Comparison of ENCODE assay signal across 10 cellular contexts in genomic region chr15:74785716-74786032, GRCh38. TPM values are rescaled to one million over a fixed set of nuclear protein-coding genes. Genes with fewer than 3 reads are reported as not detected.
DNase-seq lines count a peak whose midpoint lies in the region; ATAC-seq, FAIRE-seq and TF ChIP-seq lines count a peak whose summit lies in the region.
"Had no signal": no experiment of that assay in that cellular context is flagged by ENCODE, and none has a peak within 500 bp of the region (broad histone marks: within the 10 kb centered on the region; RNA-seq: fewer than 3 reads in every experiment).

No MANE protein-coding gene starts in this region.

- H3K36me3 ChIP-seq in OCI-LY3 (replicated peaks; ENCODE audit: low read depth, low read length) (peaks cover 63% of the 10 kb centered on the region), duodenal mucosa (ENCODE audit: control insufficient read depth in 1 of 2, insufficient read depth in 2 of 2, low read length in 2 of 2) (peaks cover 4 to 10% of the 10 kb centered on the region in 2 donors), spleen (peaks cover 0 to 25% (median 0%) of the 10 kb centered on the region in 6 donors)

- in situ Hi-C loops in GM13976 (cut with MboI; ENCODE audit: low sequenced_read_pairs, unreplicated experiment): no loop called here

- no peak for ATAC-seq in HG03025 (IDR thresholded peaks at IDR 0.05; ENCODE audit: low FRiP score, unreplicated experiment)

- no peaks in the 10 kb centered on the region for H4K20me1 ChIP-seq in OCI-LY3 (ENCODE audit: insufficient read depth, low read length)

- H3K27ac ChIP-seq in OCI-LY3 (ENCODE audit: low read length) (peak overlapping the region; percentile 97), duodenal mucosa (ENCODE audit: low read depth, low read length) (peak overlapping the region; percentile 28), spleen (peak overlapping the region; percentile 89 to 99 (median 96))

- TF ChIP-seq POLR2A in spleen (IDR thresholded peaks at IDR 0.05) (no peak), H54 (IDR thresholded peaks at IDR 0.05; ENCODE audit: low read depth, low read length) (no peak)

- no peak overlapping the region for H2AFZ ChIP-seq in OCI-LY3 (ENCODE audit: low read depth, low read length)

- peaks cover 99% of the 10 kb centered on the region for H3K79me2 ChIP-seq in OCI-LY3 (ENCODE audit: low read length)

- peaks cover 79% of the 10 kb centered on the region for H3K4me1 ChIP-seq in OCI-LY3 (ENCODE audit: low read length)
- H3K4me1 ChIP-seq in duodenal mucosa (ENCODE audit: control insufficient read depth in 1 of 2, insufficient read depth in 2 of 2, low read length in 2 of 2): peaks cover 83 to 90% of the 10 kb centered on the region in 2 donors
- H3K4me1 ChIP-seq in spleen: peaks cover 79 to 93% (median 89%) of the 10 kb centered on the region in 6 donors

- FAIRE-seq in H54 (lab: Jason Lieb, UNC): no peak

- peak overlapping the region; percentile 93 for H3K4me3 ChIP-seq in OCI-LY3 (ENCODE audit: low read length)
- H3K4me3 ChIP-seq in duodenal mucosa (ENCODE audit: low read depth in 1 of 2, low read length in 2 of 2): peak overlapping the region; percentile 60 to 91
- H3K4me3 ChIP-seq in spleen: peak overlapping the region in 7 of 8 donors; percentile 82 to 98 (median 86)

- intact Hi-C loops in spleen (cut with DNase I; ENCODE audit: low total_unique reads): no loop called here

- H3K27me3 ChIP-seq in OCI-LY3 (ENCODE audit: low read depth, low read length) (no peaks in the 10 kb centered on the region), duodenal mucosa (ENCODE audit: control insufficient read depth in 1 of 2, insufficient read depth in 2 of 2, low read length in 2 of 2) (no peaks in the 10 kb centered on the region), spleen (replicated peaks in 1 of 7) (no peaks in the 10 kb centered on the region)

- DNase-seq in GM13976 (ENCODE audit: low spot score) (peak; percentile 76), spleen (peak; percentile 84), mesenteric fat pad (ENCODE audit: low spot score) (no peak), H54 (ENCODE audit: insufficient read length, low spot score) (no peak)
- DNase-seq: GOT3 had no signal

- no peak for TF ChIP-seq CTCF in GM13976 (IDR thresholded peaks at IDR 0.05; ENCODE audit: borderline replicate concordance, control extremely low read depth, extremely low read depth, insufficient read depth, missing control alignments)
- no peak for TF ChIP-seq CTCF in OCI-LY3 (IDR thresholded peaks at IDR 0.05; ENCODE audit: low read depth, low read length)
- TF ChIP-seq CTCF in spleen (IDR thresholded peaks at IDR 0.05 in 8 of 11, conservative IDR thresholded peaks at IDR 0.05 in 3 of 11): no peak

- WGBS in spleen, 5 donors: 30 to 47% (median 38%) methylated on average over 4 of the region's 4 CpGs

- peak overlapping the region; percentile 100 for H3K4me2 ChIP-seq in OCI-LY3 (ENCODE audit: low read length)

- H3K9me3 ChIP-seq in OCI-LY3 (ENCODE audit: insufficient read depth, low read length) (no peaks in the 10 kb centered on the region; the same call in 1 of the 2 replicates), duodenal mucosa (ENCODE audit: control insufficient read depth in 1 of 2, low read length in 2 of 2) (no peaks in the 10 kb centered on the region), spleen (no peaks in the 10 kb centered on the region)

- H3K9ac ChIP-seq in OCI-LY3 (ENCODE audit: low read length) (peak overlapping the region; percentile 100), duodenal mucosa (ENCODE audit: low read depth in 1 of 2, low read length in 2 of 2) (peak overlapping the region; percentile 56 to 76)

RNA-seq across cellular contexts. Expression of gene CSK, which starts 3.8 kb away (rescaled TPM):
- total RNA-seq in spleen (100 to 1,000 TPM; 121 to 281 (median 197) TPM), mesenteric fat pad (46.9 TPM)
- 100 to 1,000 TPM; 150 to 244 (median 187) TPM for polyA plus RNA-seq in spleen

RNA-seq across cellular contexts. Expression of gene LMAN1L, which starts 27.0 kb away (rescaled TPM):
- total RNA-seq in spleen (100 to 1,000 TPM in 4 of 7 donors, 10 to 100 TPM in 3; 55.3 to 164 (median 106) TPM), mesenteric fat pad (not detected)
- 10 to 100 TPM in 2 of 3 donors, 1 to 10 TPM in 1; 2.4 to 36.8 (median 25.6) TPM for polyA plus RNA-seq in spleen
- total RNA-seq: lung microvascular endothelial cell, NCI-H460 had no signal

RNA-seq across cellular contexts. Expression of gene CYP1A2, which starts 37.0 kb away (rescaled TPM):
- total RNA-seq in spleen: not detected
- polyA plus RNA-seq in spleen: not detected
- not detected for total RNA-seq in mesenteric fat pad
- total RNA-seq: lung microvascular endothelial cell, NCI-H460 had no signal

RNA-seq across cellular contexts. Expression of gene CPLX3, which starts 40.8 kb away (rescaled TPM):
- total RNA-seq in spleen (10 to 100 TPM; 17.7 to 73.7 (median 37.0) TPM), mesenteric fat pad (not detected)
- 100 to 1,000 TPM in 2 of 3 donors, 10 to 100 TPM in 1; 28.9 to 207 (median 127) TPM for polyA plus RNA-seq in spleen
- total RNA-seq: lung microvascular endothelial cell had no signal

RNA-seq across cellular contexts. Expression of gene ULK3, which starts 57.3 kb away (rescaled TPM):
- 10 to 100 TPM; 51.7 to 74.6 (median 57.7) TPM for total RNA-seq in spleen
- polyA plus RNA-seq in spleen: 10 to 100 TPM; 33.2 to 71.5 (median 64.7) TPM
- 31.5 TPM for total RNA-seq in mesenteric fat pad

Comparison
In these comparisons a context has a peak if more than half of its experiments do, and no peak if none do; other contexts are left out.
1. DNase-seq: peak in GM13976 (single experiment) and spleen (single experiment); none in mesenteric fat pad (single experiment) and H54 (single experiment).
2. H3K27ac ChIP-seq: peak in every context shown above with its lines; median percentile 97 in OCI-LY3; 96 in spleen; 28 in duodenal mucosa.
3. RNA of gene LMAN1L, which starts 27.0 kb away (total RNA-seq): 55.3 to 164 TPM in spleen; not detected in mesenteric fat pad (single experiment); every median in the first group is over 10 times any median in the second.
4. Peak in every context shown above with its lines, with median percentiles within 50 percentile points of each other: H3K4me3 ChIP-seq.